In the genomic region with DNA sequence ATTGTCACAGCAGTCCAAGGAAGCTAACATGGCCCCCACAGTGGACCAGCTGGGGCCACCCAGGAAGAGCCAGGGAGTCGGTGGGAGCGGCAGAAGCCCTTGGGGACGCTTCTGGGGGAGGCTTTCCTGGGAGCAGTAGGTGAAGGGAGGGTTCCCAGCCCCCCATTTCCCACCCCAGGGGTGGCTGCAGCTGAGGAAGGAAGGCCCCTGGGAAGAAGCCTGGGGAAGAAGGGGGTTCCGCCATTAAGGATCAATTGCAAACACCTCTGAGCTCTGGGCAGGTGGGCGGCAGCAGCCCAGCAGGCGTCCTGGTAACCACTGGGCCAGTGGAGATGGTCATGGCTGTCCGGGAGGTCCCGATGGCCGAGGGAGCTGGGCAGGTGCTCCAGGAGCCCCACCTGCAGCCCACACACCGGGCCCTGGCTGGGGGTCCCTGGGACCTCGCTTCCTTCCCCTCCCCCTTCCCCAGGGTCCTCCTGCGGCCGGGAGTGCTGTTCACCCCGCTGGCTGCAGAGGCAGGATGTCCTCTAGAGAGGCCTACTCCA, we compare ENCODE assay signal across 2 cellular contexts.
TF ChIP-seq lines count a peak whose summit lies in the region.

No MANE protein-coding gene starts in this region.

TF ChIP-seq in HepG2, 621 proteins besides CTCF, POLR2A, EP300 and RAD21 (continues in another document):
- peak; percentile 11; the same call in 1 of the 2 replicates for TF ChIP-seq RXRB (CRISPR knock-in tag; IDR thresholded peaks at IDR 0.05; ENCODE audit: borderline replicate concordance)
- 0 out of 2 replicates have a peak, but pooled peaks have one; percentile 14 for TF ChIP-seq TOPORS (CRISPR knock-in tag; IDR thresholded peaks at IDR 0.05)
- peak; percentile 11; the same call in 1 of the 2 replicates for TF ChIP-seq ZBTB42 (CRISPR knock-in tag; IDR thresholded peaks at IDR 0.05)
- TF ChIP-seq, protein P1, sequence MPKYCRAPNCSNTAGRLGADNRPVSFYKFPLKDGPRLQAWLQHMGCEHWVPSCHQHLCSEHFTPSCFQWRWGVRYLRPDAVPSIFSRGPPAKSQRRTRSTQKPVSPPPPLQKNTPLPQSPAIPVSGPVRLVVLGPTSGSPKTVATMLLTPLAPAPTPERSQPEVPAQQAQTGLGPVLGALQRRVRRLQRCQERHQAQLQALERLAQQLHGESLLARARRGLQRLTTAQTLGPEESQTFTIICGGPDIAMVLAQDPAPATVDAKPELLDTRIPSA (CRISPR knock-in tag; IDR thresholded peaks at IDR 0.05; ENCODE audit: borderline replicate concordance), result no peak
- TF ChIP-seq, protein P2, sequence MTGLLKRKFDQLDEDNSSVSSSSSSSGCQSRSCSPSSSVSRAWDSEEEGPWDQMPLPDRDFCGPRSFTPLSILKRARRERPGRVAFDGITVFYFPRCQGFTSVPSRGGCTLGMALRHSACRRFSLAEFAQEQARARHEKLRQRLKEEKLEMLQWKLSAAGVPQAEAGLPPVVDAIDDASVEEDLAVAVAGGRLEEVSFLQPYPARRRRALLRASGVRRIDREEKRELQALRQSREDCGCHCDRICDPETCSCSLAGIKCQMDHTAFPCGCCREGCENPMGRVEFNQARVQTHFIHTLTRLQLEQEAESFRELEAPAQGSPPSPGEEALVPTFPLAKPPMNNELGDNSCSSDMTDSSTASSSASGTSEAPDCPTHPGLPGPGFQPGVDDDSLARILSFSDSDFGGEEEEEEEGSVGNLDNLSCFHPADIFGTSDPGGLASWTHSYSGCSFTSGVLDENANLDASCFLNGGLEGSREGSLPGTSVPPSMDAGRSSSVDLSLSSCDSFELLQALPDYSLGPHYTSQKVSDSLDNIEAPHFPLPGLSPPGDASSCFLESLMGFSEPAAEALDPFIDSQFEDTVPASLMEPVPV (CRISPR knock-in tag; IDR thresholded peaks at IDR 0.05), result peak; percentile 56; the same call in 1 of the 2 replicates
- TF ChIP-seq, protein P3, sequence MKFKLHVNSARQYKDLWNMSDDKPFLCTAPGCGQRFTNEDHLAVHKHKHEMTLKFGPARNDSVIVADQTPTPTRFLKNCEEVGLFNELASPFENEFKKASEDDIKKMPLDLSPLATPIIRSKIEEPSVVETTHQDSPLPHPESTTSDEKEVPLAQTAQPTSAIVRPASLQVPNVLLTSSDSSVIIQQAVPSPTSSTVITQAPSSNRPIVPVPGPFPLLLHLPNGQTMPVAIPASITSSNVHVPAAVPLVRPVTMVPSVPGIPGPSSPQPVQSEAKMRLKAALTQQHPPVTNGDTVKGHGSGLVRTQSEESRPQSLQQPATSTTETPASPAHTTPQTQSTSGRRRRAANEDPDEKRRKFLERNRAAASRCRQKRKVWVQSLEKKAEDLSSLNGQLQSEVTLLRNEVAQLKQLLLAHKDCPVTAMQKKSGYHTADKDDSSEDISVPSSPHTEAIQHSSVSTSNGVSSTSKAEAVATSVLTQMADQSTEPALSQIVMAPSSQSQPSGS (CRISPR knock-in tag; IDR thresholded peaks at IDR 0.05), result no peak
- TF ChIP-seq MEIS2 (CRISPR knock-in tag; IDR thresholded peaks at IDR 0.05), result 0 out of 2 replicates have a peak, but pooled peaks have one; percentile 24
- TF ChIP-seq, protein P4, sequence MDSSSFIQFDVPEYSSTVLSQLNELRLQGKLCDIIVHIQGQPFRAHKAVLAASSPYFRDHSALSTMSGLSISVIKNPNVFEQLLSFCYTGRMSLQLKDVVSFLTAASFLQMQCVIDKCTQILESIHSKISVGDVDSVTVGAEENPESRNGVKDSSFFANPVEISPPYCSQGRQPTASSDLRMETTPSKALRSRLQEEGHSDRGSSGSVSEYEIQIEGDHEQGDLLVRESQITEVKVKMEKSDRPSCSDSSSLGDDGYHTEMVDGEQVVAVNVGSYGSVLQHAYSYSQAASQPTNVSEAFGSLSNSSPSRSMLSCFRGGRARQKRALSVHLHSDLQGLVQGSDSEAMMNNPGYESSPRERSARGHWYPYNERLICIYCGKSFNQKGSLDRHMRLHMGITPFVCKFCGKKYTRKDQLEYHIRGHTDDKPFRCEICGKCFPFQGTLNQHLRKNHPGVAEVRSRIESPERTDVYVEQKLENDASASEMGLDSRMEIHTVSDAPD (CRISPR knock-in tag; IDR thresholded peaks at IDR 0.05), result 0 out of 2 replicates have a peak, but pooled peaks have one; percentile 3
- TF ChIP-seq ESRRA (CRISPR knock-in tag; IDR thresholded peaks at IDR 0.05; ENCODE audit: low read depth), result no peak
- peak; percentile 70; the same call in 1 of the 2 replicates for TF ChIP-seq ZSCAN21 (CRISPR knock-in tag; IDR thresholded peaks at IDR 0.05; ENCODE audit: borderline replicate concordance)
- TF ChIP-seq REL (CRISPR knock-in tag; conservative IDR thresholded peaks at IDR 0.05), result 0 out of 2 replicates have a peak, but pooled peaks have one; percentile 13
- TF ChIP-seq, protein P5, sequence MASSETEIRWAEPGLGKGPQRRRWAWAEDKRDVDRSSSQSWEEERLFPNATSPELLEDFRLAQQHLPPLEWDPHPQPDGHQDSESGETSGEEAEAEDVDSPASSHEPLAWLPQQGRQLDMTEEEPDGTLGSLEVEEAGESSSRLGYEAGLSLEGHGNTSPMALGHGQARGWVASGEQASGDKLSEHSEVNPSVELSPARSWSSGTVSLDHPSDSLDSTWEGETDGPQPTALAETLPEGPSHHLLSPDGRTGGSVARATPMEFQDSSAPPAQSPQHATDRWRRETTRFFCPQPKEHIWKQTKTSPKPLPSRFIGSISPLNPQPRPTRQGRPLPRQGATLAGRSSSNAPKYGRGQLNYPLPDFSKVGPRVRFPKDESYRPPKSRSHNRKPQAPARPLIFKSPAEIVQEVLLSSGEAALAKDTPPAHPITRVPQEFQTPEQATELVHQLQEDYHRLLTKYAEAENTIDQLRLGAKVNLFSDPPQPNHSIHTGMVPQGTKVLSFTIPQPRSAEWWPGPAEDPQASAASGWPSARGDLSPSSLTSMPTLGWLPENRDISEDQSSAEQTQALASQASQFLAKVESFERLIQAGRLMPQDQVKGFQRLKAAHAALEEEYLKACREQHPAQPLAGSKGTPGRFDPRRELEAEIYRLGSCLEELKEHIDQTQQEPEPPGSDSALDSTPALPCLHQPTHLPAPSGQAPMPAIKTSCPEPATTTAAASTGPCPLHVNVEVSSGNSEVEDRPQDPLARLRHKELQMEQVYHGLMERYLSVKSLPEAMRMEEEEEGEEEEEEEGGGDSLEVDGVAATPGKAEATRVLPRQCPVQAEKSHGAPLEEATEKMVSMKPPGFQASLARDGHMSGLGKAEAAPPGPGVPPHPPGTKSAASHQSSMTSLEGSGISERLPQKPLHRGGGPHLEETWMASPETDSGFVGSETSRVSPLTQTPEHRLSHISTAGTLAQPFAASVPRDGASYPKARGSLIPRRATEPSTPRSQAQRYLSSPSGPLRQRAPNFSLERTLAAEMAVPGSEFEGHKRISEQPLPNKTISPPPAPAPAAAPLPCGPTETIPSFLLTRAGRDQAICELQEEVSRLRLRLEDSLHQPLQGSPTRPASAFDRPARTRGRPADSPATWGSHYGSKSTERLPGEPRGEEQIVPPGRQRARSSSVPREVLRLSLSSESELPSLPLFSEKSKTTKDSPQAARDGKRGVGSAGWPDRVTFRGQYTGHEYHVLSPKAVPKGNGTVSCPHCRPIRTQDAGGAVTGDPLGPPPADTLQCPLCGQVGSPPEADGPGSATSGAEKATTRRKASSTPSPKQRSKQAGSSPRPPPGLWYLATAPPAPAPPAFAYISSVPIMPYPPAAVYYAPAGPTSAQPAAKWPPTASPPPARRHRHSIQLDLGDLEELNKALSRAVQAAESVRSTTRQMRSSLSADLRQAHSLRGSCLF (CRISPR knock-in tag; IDR thresholded peaks at IDR 0.05; ENCODE audit: borderline replicate concordance), result no peak
- TF ChIP-seq REPIN1 (CRISPR knock-in tag; IDR thresholded peaks at IDR 0.05; ENCODE audit: borderline replicate concordance, low read depth), result no peak
- TF ChIP-seq ZNF430 (CRISPR knock-in tag; IDR thresholded peaks at IDR 0.05), result peak; percentile 50
- TF ChIP-seq SSRP1 (CRISPR knock-in tag; IDR thresholded peaks at IDR 0.05), result 0 out of 2 replicates have a peak, but pooled peaks have one; percentile 21

TF ChIP-seq in WTC11, 78 proteins besides CTCF, POLR2A, EP300 and RAD21:
- TF ChIP-seq SOX15 (CRISPR knock-in tag; IDR thresholded peaks at IDR 0.05) (no peak), TEAD1 (CRISPR knock-in tag; IDR thresholded peaks at IDR 0.05) (no peak), TEAD4 (CRISPR knock-in tag; IDR thresholded peaks at IDR 0.05) (no peak)
- TF ChIP-seq, protein P6, sequence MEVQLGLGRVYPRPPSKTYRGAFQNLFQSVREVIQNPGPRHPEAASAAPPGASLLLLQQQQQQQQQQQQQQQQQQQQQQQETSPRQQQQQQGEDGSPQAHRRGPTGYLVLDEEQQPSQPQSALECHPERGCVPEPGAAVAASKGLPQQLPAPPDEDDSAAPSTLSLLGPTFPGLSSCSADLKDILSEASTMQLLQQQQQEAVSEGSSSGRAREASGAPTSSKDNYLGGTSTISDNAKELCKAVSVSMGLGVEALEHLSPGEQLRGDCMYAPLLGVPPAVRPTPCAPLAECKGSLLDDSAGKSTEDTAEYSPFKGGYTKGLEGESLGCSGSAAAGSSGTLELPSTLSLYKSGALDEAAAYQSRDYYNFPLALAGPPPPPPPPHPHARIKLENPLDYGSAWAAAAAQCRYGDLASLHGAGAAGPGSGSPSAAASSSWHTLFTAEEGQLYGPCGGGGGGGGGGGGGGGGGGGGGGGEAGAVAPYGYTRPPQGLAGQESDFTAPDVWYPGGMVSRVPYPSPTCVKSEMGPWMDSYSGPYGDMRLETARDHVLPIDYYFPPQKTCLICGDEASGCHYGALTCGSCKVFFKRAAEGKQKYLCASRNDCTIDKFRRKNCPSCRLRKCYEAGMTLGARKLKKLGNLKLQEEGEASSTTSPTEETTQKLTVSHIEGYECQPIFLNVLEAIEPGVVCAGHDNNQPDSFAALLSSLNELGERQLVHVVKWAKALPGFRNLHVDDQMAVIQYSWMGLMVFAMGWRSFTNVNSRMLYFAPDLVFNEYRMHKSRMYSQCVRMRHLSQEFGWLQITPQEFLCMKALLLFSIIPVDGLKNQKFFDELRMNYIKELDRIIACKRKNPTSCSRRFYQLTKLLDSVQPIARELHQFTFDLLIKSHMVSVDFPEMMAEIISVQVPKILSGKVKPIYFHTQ (CRISPR knock-in tag; IDR thresholded peaks at IDR 0.05), result no peak
- TF ChIP-seq, protein P7, sequence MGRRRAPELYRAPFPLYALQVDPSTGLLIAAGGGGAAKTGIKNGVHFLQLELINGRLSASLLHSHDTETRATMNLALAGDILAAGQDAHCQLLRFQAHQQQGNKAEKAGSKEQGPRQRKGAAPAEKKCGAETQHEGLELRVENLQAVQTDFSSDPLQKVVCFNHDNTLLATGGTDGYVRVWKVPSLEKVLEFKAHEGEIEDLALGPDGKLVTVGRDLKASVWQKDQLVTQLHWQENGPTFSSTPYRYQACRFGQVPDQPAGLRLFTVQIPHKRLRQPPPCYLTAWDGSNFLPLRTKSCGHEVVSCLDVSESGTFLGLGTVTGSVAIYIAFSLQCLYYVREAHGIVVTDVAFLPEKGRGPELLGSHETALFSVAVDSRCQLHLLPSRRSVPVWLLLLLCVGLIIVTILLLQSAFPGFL (CRISPR knock-in tag; IDR thresholded peaks at IDR 0.05; ENCODE audit: borderline replicate concordance), result no peak
TF ChIP-seq in WTC11: peak in this region for 0.
